ENCODE assay signal across 8 cellular contexts in genomic region chr1:204465469-204466415, GRCh38. TPM values are rescaled to one million over a fixed set of nuclear protein-coding genes. Genes with fewer than 3 reads are reported as not detected.
A peak's percentile ranks its signal among the peaks of the same experiment; 100 is the strongest.
DNase-seq lines count a peak whose midpoint lies in the region; ATAC-seq and TF ChIP-seq lines count a peak whose summit lies in the region.

No MANE protein-coding gene starts in this region.

- no peaks in the 10 kb centered on the region for H3K9me3 Mint-ChIP-seq in CD4-positive, alpha-beta memory T cell
- peaks cover 0 to 4% (median 0%) of the 10 kb centered on the region in 5 experiments for H3K9me3 Mint-ChIP-seq in brain

- peaks cover 38 to 64% of the 10 kb centered on the region in 2 donors for H3K36me3 Mint-ChIP-seq in CD4-positive, alpha-beta memory T cell
- H3K36me3 Mint-ChIP-seq in brain = peaks cover 73% of the 10 kb centered on the region

- peaks cover 40 to 57% (median 48%) of the 10 kb centered on the region in 4 donors for H3K4me1 Mint-ChIP-seq in CD4-positive, alpha-beta memory T cell
- H3K4me1 Mint-ChIP-seq in brain = peaks cover 69% of the 10 kb centered on the region

- H3K27me3 ChIP-seq in CD4-positive, alpha-beta memory T cell (ENCODE audit: insufficient read depth, low read length) = no peaks in the 10 kb centered on the region

- POLR2A ChIA-PET in CD4-positive, alpha-beta memory T cell (lab: Charles Lee; ENCODE audit: partially characterized antibody) = interaction anchor here (1.1 to 1.7 kb wide), 2 partner anchors 28 kb away, joined by 3 to 6 read pairs; partner anchors contain the start of gene PIK3C2B

- H3K9me3 ChIP-seq in CD4-positive, alpha-beta memory T cell (ENCODE audit: control insufficient read depth in 1 of 2, low read length in 2 of 2) = no peaks in the 10 kb centered on the region

- DNase-seq in CD4-positive, alpha-beta memory T cell = no peak
- DNase-seq in retina = peak; percentile 55
- no peak for DNase-seq in DMS153 (lab: John Stamatoyannopoulos, UW)
- DNase-seq in ureter (ENCODE audit: low spot score) = no peak
- no peak for DNase-seq in stimulated activated naive CD8-positive, alpha-beta T cell treated with anti-CD3 and anti-CD28 coated beads, Interleukin-15, Interleukin-2, amounts not matched to agents 100 U/mL and 50 U/mL, for 24 hours

- no peak overlapping the region for H3K27ac ChIP-seq in CD4-positive, alpha-beta memory T cell (ENCODE audit: low read depth, low read length)

- peaks cover 18% of the 10 kb centered on the region for H3K36me3 ChIP-seq in CD4-positive, alpha-beta memory T cell (ENCODE audit: insufficient read depth, low read length)

- peak overlapping the region in 6 of 7 donors; percentile 43 to 91 (median 52) for H3K27ac Mint-ChIP-seq in CD4-positive, alpha-beta memory T cell
- H3K27ac Mint-ChIP-seq in brain = peak overlapping the region in 4 of 5 experiments; percentile 81 to 97 (median 88)

- no peak for TF ChIP-seq CTCF in brain (conservative IDR thresholded peaks at IDR 0.05)

- CTCF ChIA-PET in CD4-positive, alpha-beta memory T cell (lab: Charles Lee; ENCODE audit: partially characterized antibody) = interaction anchor here (0.9 to 2.3 kb wide), 3 partner anchors 19 to 341 kb away, joined by 3 to 9 read pairs (median 8); partner anchors contain the start of gene PIK3C2B

- peaks cover 54% of the 10 kb centered on the region for H3K4me1 ChIP-seq in CD4-positive, alpha-beta memory T cell (ENCODE audit: insufficient read depth, low read length)

- ATAC-seq in GM19372 (IDR thresholded peaks at IDR 0.05; ENCODE audit: low read depth, unreplicated experiment) = peak; percentile 78
- ATAC-seq in HG03432 (IDR thresholded peaks at IDR 0.05; ENCODE audit: unreplicated experiment) = peak; percentile 78
- ATAC-seq in stimulated activated naive CD8-positive, alpha-beta T cell treated with anti-CD3 and anti-CD28 coated beads, Interleukin-15, Interleukin-2, amounts not matched to agents 100 U/mL and 50 U/mL, for 24 hours = no peak

- no peak overlapping the region for H3K4me3 ChIP-seq in CD4-positive, alpha-beta memory T cell (ENCODE audit: low read length in 2 of 2)

- intact Hi-C loops in CD4-positive, alpha-beta memory T cell (cut with micrococcal nuclease) = no loop called here

- H3K4me3 Mint-ChIP-seq in CD4-positive, alpha-beta memory T cell = peak overlapping the region in 1 of 8 donors; percentile 59
- peak overlapping the region in 1 of 5 experiments; percentile 7 for H3K4me3 Mint-ChIP-seq in brain

- H3K27me3 Mint-ChIP-seq in CD4-positive, alpha-beta memory T cell = no peaks in the 10 kb centered on the region
- H3K27me3 Mint-ChIP-seq in brain = peaks cover 4% of the 10 kb centered on the region

RNA-seq across cellular contexts. Expression of gene PIK3C2B, which starts 28.9 kb away (rescaled TPM):
- total RNA-seq in CD4-positive, alpha-beta memory T cell = 10 to 100 TPM; 43.4 to 46.9 TPM
- 1 to 10 TPM in 1 of 2 donors, under 1 TPM in 1; 0.13 to 4.1 TPM for polyA plus RNA-seq in CD4-positive, alpha-beta memory T cell
- 15.6 TPM for polyA plus RNA-seq in brain (ENCODE audit: insufficient read depth, low read depth, low replicate concordance)
- 146 TPM for total RNA-seq in ureter

RNA-seq across cellular contexts. Expression of gene MDM4, which starts 50.5 kb away (rescaled TPM):
- 100 to 1,000 TPM; 213 to 237 TPM for total RNA-seq in CD4-positive, alpha-beta memory T cell
- 10 to 100 TPM in 1 of 2 donors, 1 to 10 TPM in 1; 7.7 to 26.8 TPM for polyA plus RNA-seq in CD4-positive, alpha-beta memory T cell
- 2.1 TPM for polyA plus RNA-seq in brain (ENCODE audit: insufficient read depth, low read depth, low replicate concordance)
- total RNA-seq in ureter = 145 TPM

RNA-seq across cellular contexts. Expression of gene PPP1R15B, which starts 54.1 kb away (rescaled TPM):
- total RNA-seq in CD4-positive, alpha-beta memory T cell = 10 to 100 TPM; 78.0 to 81.1 TPM
- 10 to 100 TPM; 17.9 to 20.4 TPM for polyA plus RNA-seq in CD4-positive, alpha-beta memory T cell
- polyA plus RNA-seq in brain (ENCODE audit: insufficient read depth, low read depth, low replicate concordance) = 11.4 TPM
- 59.0 TPM for total RNA-seq in ureter
